ENCODE assay signal across 7 cellular contexts in genomic region chr7:87628780-87629569, GRCh38. TPM values are rescaled to one million over a fixed set of nuclear protein-coding genes. Genes with fewer than 3 reads are reported as not detected.
A peak's percentile ranks its signal among the peaks of the same experiment; 100 is the strongest.
DNase-seq lines count a peak whose midpoint lies in the region; ATAC-seq and TF ChIP-seq lines count a peak whose summit lies in the region.

No MANE protein-coding gene starts in this region.

- no peak overlapping the region for H3K27ac ChIP-seq in urinary bladder (ENCODE audit: low read depth)

- DNase-seq in NCI-H748 treated with DMSO at 0.1 percent for 48 hours (lab: John Stamatoyannopoulos, UW) (peak; percentile 14), germinal center (ENCODE audit: low spot score) (peak; percentile 15), neural crest cell (ENCODE audit: low read depth, low spot score) (peak; percentile 4), DMS79 treated with DMSO at 0.1 percent for 48 hours (lab: John Stamatoyannopoulos, UW) (no peak)
- DNase-seq in activated naive CD4-positive, alpha-beta T cell treated with Interleukin-2 at 50 U/mL for 16 hours, result peak; percentile 24

- H3K4me1 Mint-ChIP-seq in neural crest cell, result peaks cover 11% of the 10 kb centered on the region

- TF ChIP-seq CTCF in neural crest cell (conservative IDR thresholded peaks at IDR 0.05), result no peak

- 6% methylated on average over 39 of the region's 39 CpGs for WGBS in urinary bladder

- H3K4me3 Mint-ChIP-seq in neural crest cell, result peak overlapping the region; percentile 91

- H3K4me1 ChIP-seq in urinary bladder (ENCODE audit: insufficient read depth), result no peaks in the 10 kb centered on the region

- ATAC-seq in GM21360 (IDR thresholded peaks at IDR 0.05; ENCODE audit: unreplicated experiment), result peak; percentile 28

- no peaks in the 10 kb centered on the region for H3K36me3 Mint-ChIP-seq in neural crest cell (ENCODE audit: low read depth)

- peak overlapping the region; percentile 56 for H3K4me3 ChIP-seq in urinary bladder (ENCODE audit: low read depth, low read length)

- no peaks in the 10 kb centered on the region for H3K9me3 Mint-ChIP-seq in neural crest cell

- peaks cover 48% of the 10 kb centered on the region for H3K27me3 Mint-ChIP-seq in neural crest cell (ENCODE audit: low read depth)

- H3K27ac Mint-ChIP-seq in neural crest cell (ENCODE audit: unreplicated experiment), result no peak overlapping the region

- H3K36me3 ChIP-seq in urinary bladder (ENCODE audit: insufficient read depth), result no peaks in the 10 kb centered on the region

RNA-seq across cellular contexts. Expression of gene RUNDC3B, which starts 0.8 kb away (rescaled TPM):
- total RNA-seq in neural crest cell (1.1 and 1.3 TPM in 2 replicates), urinary bladder (1.9 TPM)
- 2.4 TPM for polyA plus RNA-seq in urinary bladder

RNA-seq across cellular contexts. Expression of gene ABCB1, which starts 28.3 kb away (rescaled TPM):
- 5.6 and 6.1 TPM in 2 replicates for total RNA-seq in neural crest cell
- 2.4 TPM for total RNA-seq in urinary bladder
- 4.3 TPM for polyA plus RNA-seq in urinary bladder
